Comparison of ENCODE assay signal across 8 cellular contexts in the genomic region with DNA sequence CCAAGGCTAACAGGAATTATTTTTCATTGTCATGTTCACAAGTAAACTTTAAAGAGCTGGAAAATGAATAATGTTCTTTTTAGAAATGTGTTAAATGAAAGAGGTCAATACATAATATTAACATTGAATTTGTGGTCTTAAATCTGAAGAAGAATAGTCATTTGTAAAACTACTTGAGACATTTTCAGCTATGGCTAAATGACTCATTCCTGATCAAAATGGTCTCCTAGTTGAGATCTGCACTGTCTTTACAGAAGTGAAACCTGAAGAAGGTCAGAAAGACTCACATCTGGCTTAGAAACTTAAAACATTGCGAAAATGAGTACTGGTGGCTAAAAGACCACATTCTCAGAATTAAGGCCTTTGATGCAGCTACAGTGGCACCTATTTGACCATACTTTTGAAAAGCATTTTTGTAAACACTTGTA. TPM values are rescaled to one million over a fixed set of nuclear protein-coding genes. Genes with fewer than 3 reads are reported as not detected.
A peak's percentile ranks its signal among the peaks of the same experiment; 100 is the strongest.
DNase-seq lines count a peak whose midpoint lies in the region; ATAC-seq and TF ChIP-seq lines count a peak whose summit lies in the region.

No MANE protein-coding gene starts in this region.

- H4K91ac ChIP-seq in H9 (ENCODE audit: insufficient read length, low read depth, low read length) = no peak overlapping the region

- H3K9ac ChIP-seq in DND-41 (ENCODE audit: low read depth, low read length) (no peak overlapping the region), H9 (ENCODE audit: extremely low read depth, insufficient read length, low read length) (no peak overlapping the region)

- H2AFZ ChIP-seq in DND-41 (ENCODE audit: low read depth, low read length) = no peak overlapping the region
- no peak overlapping the region for H2AFZ ChIP-seq in H9 (ENCODE audit: low read length)
- H2AFZ ChIP-seq in hepatocyte = no peak overlapping the region

- no peak overlapping the region for H3K56ac ChIP-seq in H9 (ENCODE audit: insufficient read length, low read depth, low read length)

- no peak overlapping the region for H3K14ac ChIP-seq in H9 (ENCODE audit: insufficient read depth, low read length)

- H2BK12ac ChIP-seq in H9 (ENCODE audit: insufficient read length, low read depth, low read length) = no peak overlapping the region

- no peaks in the 10 kb centered on the region for H3K9me2 ChIP-seq in hepatocyte (replicated peaks; ENCODE audit: insufficient read depth)

- H3K23ac ChIP-seq in H9 (ENCODE audit: insufficient read length, low read depth, low read length) = no peak overlapping the region

- peak overlapping the region; percentile 30 for H3K4me3 Mint-ChIP-seq in dendritic cell treated with granulocyte-macrophage colony-stimulating factor and Interleukin-4, amounts not matched to agents 40 ng/mL and 50 ng/mL, for 4 days
- H3K4me3 Mint-ChIP-seq in H9 = no peak overlapping the region

- peak; percentile 60; the same call in 2 of the 3 replicates for ATAC-seq in DND-41 (ENCODE audit: insufficient read depth, low read depth)
- peak; percentile 89 for ATAC-seq in HG03469 (IDR thresholded peaks at IDR 0.05; ENCODE audit: unreplicated experiment)

- H3K9me3 ChIP-seq in DND-41 (ENCODE audit: insufficient read depth, low read length, severe bottlenecking) (no peaks in the 10 kb centered on the region), H9 (ENCODE audit: control insufficient read depth, low read depth, low read length) (no peaks in the 10 kb centered on the region), hepatocyte (ENCODE audit: low read depth) (no peaks in the 10 kb centered on the region)

- peaks cover 71% of the 10 kb centered on the region for H3K4me1 Mint-ChIP-seq in dendritic cell treated with granulocyte-macrophage colony-stimulating factor and Interleukin-4, amounts not matched to agents 40 ng/mL and 50 ng/mL, for 4 days (ENCODE audit: low read depth)
- no peaks in the 10 kb centered on the region for H3K4me1 Mint-ChIP-seq in H9

- peaks cover 74% of the 10 kb centered on the region for H3K36me3 ChIP-seq in DND-41 (ENCODE audit: insufficient read depth, low read length)
- H3K36me3 ChIP-seq in hepatocyte (replicated peaks; ENCODE audit: insufficient read depth, low read depth) = no peaks in the 10 kb centered on the region

- H2BK5ac ChIP-seq in H9 (ENCODE audit: insufficient read length, low read length) = no peak overlapping the region

- peak overlapping the region; percentile 81 for H3K27ac Mint-ChIP-seq in dendritic cell treated with granulocyte-macrophage colony-stimulating factor and Interleukin-4, amounts not matched to agents 40 ng/mL and 50 ng/mL, for 4 days
- H3K27ac Mint-ChIP-seq in H9 = no peak overlapping the region

- no peak overlapping the region for H3K4ac ChIP-seq in H9 (ENCODE audit: low read depth, low read length)

- intact Hi-C loops in dendritic cell treated with granulocyte-macrophage colony-stimulating factor and Interleukin-4, amounts not matched to agents 40 ng/mL and 50 ng/mL, for 4 days (cut with micrococcal nuclease) = loop anchor here (5.0 to 10.0 kb wide), 2 partner anchors 206 to 296 kb away; a partner anchor contains a TSS
- intact Hi-C loops in head of caudate nucleus (cut with DNase I) = no loop called here

- peaks cover 8% of the 10 kb centered on the region for H3K9me3 Mint-ChIP-seq in dendritic cell treated with granulocyte-macrophage colony-stimulating factor and Interleukin-4, amounts not matched to agents 40 ng/mL and 50 ng/mL, for 4 days
- peaks cover 5 to 6% of the 10 kb centered on the region in 2 experiments; a peak in 3 of 5 replicates for H3K9me3 Mint-ChIP-seq in H9

- DNase-seq in DND-41 (no peak), GM20000 (ENCODE audit: low spot score) (peak; percentile 82), head of caudate nucleus (no peak), H9 (no peak), NCI-H2227 treated with DMSO at 0.1 percent for 48 hours (lab: John Stamatoyannopoulos, UW) (no peak), hepatocyte (ENCODE audit: low spot score) (no peak)

- H2BK120ac ChIP-seq in H9 (ENCODE audit: low read depth, low read length, poor library complexity, severe bottlenecking) = no peak overlapping the region

- no peak overlapping the region for H3K18ac ChIP-seq in H9 (ENCODE audit: insufficient read length, low read depth, low read length)

- no peak overlapping the region for H4K8ac ChIP-seq in H9 (replicated peaks; ENCODE audit: insufficient read length, low read depth, low read length)

- H3K23me2 ChIP-seq in H9 (ENCODE audit: insufficient read length, low read depth, low read length, poor library complexity, severe bottlenecking) = no peaks in the 10 kb centered on the region

- H3K27me3 ChIP-seq in DND-41 (ENCODE audit: insufficient read depth, low read length, poor library complexity) = no peaks in the 10 kb centered on the region
- no peaks in the 10 kb centered on the region for H3K27me3 ChIP-seq in H9 (ENCODE audit: insufficient read depth, low read length)
- peaks cover 2% of the 10 kb centered on the region for H3K27me3 ChIP-seq in hepatocyte

- H3K27me3 Mint-ChIP-seq in dendritic cell treated with granulocyte-macrophage colony-stimulating factor and Interleukin-4, amounts not matched to agents 40 ng/mL and 50 ng/mL, for 4 days = no peaks in the 10 kb centered on the region
- H3K27me3 Mint-ChIP-seq in H9 (ENCODE audit: low read depth) = no peaks in the 10 kb centered on the region; the same call in 1 of the 2 replicates

- H4K5ac ChIP-seq in H9 (ENCODE audit: insufficient read length, low read depth, low read length) = no peak overlapping the region

- no peaks in the 10 kb centered on the region for H4K20me1 ChIP-seq in DND-41 (ENCODE audit: insufficient read depth, low read length)
- H4K20me1 ChIP-seq in H9 (ENCODE audit: control insufficient read depth, insufficient read depth, insufficient read length) = no peaks in the 10 kb centered on the region
- no peaks in the 10 kb centered on the region for H4K20me1 ChIP-seq in hepatocyte (ENCODE audit: insufficient read depth, poor library complexity, severe bottlenecking)

- no peak overlapping the region for H3T11ph ChIP-seq in H9 (ENCODE audit: low read length)

- peaks cover 76% of the 10 kb centered on the region for H3K36me3 Mint-ChIP-seq in dendritic cell treated with granulocyte-macrophage colony-stimulating factor and Interleukin-4, amounts not matched to agents 40 ng/mL and 50 ng/mL, for 4 days (ENCODE audit: low read depth)
- peaks cover 0 to 6% (median 2%) of the 10 kb centered on the region in 3 experiments; a peak in 4 of 7 replicates for H3K36me3 Mint-ChIP-seq in H9 (ENCODE audit: insufficient read depth in 1 of 3, low read depth in 3 of 3)

- H3K27ac ChIP-seq in DND-41 (ENCODE audit: low read length) (no peak overlapping the region; the same call in 1 of the 2 replicates), H9 (ENCODE audit: insufficient read length, low read depth, low read length) (no peak overlapping the region), hepatocyte (no peak overlapping the region)

- no peak overlapping the region for H2BK20ac ChIP-seq in H9 (ENCODE audit: low read depth, low read length, poor library complexity, severe bottlenecking)

- H3K79me1 ChIP-seq in H9 (ENCODE audit: insufficient read depth, low read depth, low read length, poor library complexity, severe bottlenecking) = no peaks in the 10 kb centered on the region

- no CpG with 5 or more reads among the region's 1 CpG for WGBS in H9 (ENCODE audit: extremely low coverage, insufficient read length, low lambda C conversion rate)
- WGBS in hepatocyte (ENCODE audit: low lambda C conversion rate, missing lambda C conversion rate) = 77% methylated on average over 1 of the region's 1 CpG

- H3K4me1 ChIP-seq in DND-41 (ENCODE audit: insufficient read depth, low read length) (peaks cover 61% of the 10 kb centered on the region), H9 (ENCODE audit: insufficient read depth, low read length) (no peaks in the 10 kb centered on the region), hepatocyte (ENCODE audit: insufficient read depth) (no peaks in the 10 kb centered on the region)

- H3K4me3 ChIP-seq in DND-41 (ENCODE audit: low read depth in 1 of 2, low read length in 2 of 2) (no peak overlapping the region), hepatocyte (no peak overlapping the region)

- H3K79me2 ChIP-seq in DND-41 (ENCODE audit: insufficient read depth, low read length) (peaks cover 57% of the 10 kb centered on the region), H9 (ENCODE audit: insufficient read depth, low read length) (no peaks in the 10 kb centered on the region), hepatocyte (no peaks in the 10 kb centered on the region)

- no peak overlapping the region for H2AK5ac ChIP-seq in H9 (ENCODE audit: insufficient read length, low read length)

- H3K4me2 ChIP-seq in DND-41 (ENCODE audit: insufficient read depth, low read length) = peak overlapping the region; percentile 52
- no peak overlapping the region for H3K4me2 ChIP-seq in H9 (ENCODE audit: insufficient read depth, insufficient read length, low read length)
- H3K4me2 ChIP-seq in hepatocyte = no peak overlapping the region

- H2BK15ac ChIP-seq in H9 (ENCODE audit: low read depth, low read length) = no peak overlapping the region

- TF ChIP-seq CTCF in DND-41 (IDR thresholded peaks at IDR 0.05; ENCODE audit: borderline replicate concordance, extremely low read depth, low read length, poor library complexity, severe bottlenecking) (no peak), GM20000 (IDR thresholded peaks at IDR 0.05; ENCODE audit: extremely low read depth, missing control alignments) (no peak), H9 (conservative IDR thresholded peaks at IDR 0.05) (no peak), hepatocyte (IDR thresholded peaks at IDR 0.05; ENCODE audit: poor library complexity) (no peak)

RNA-seq across cellular contexts. Expression of a gene that starts 5.9 kb away (rescaled TPM):
- not detected in 2 replicates for total RNA-seq in H9 (2021)
- 0.03 and 0.04 TPM in 2 replicates for total RNA-seq in hepatocyte
- 0.25 and 0.56 TPM in 2 replicates for polyA plus RNA-seq in hepatocyte
